ENCODE assay signal across 16 cellular contexts in genomic region chr5:179268966-179269693, GRCh38.
A peak's percentile ranks its signal among the peaks of the same experiment; 100 is the strongest.
DNase-seq lines count a peak whose midpoint lies in the region; ATAC-seq and TF ChIP-seq lines count a peak whose summit lies in the region.
"Had no signal": no experiment of that assay in that cellular context is flagged by ENCODE, and none has a peak within 500 bp of the region (broad histone marks: within the 10 kb centered on the region; RNA-seq: fewer than 3 reads in every experiment).

No MANE protein-coding gene starts in this region.

- H3K4me3 ChIP-seq in H7 (ENCODE audit: insufficient read depth, low read depth, low read length) (no peak overlapping the region), adipocyte (ENCODE audit: low read length) (peak overlapping the region; percentile 28), mesenchymal stem cell (ENCODE audit: insufficient read depth in 1 of 2, low read depth in 1 of 2, low read length in 2 of 2) (peak overlapping the region in 1 of 2 experiments; percentile 34), testis (no peak overlapping the region)
- H3K4me3 ChIP-seq: BLaER1, smooth muscle cell had no signal

- H2AFZ ChIP-seq in mesenchymal stem cell (ENCODE audit: low read depth, low read length): no peak overlapping the region

- H2BK15ac ChIP-seq in mesenchymal stem cell (ENCODE audit: low read depth, poor library complexity, severe bottlenecking): no peak overlapping the region

- intact Hi-C loops in testis (cut with DNase I; ENCODE audit: low total_unique reads): no loop called here

- H2BK12ac ChIP-seq in mesenchymal stem cell (ENCODE audit: low read length in 2 of 2): no peak overlapping the region

- WGBS in mesenchymal stem cell: 94% methylated on average over 12 of the region's 12 CpGs
- WGBS in testis, 2 donors: 82 to 86% methylated on average over 12 of the region's 12 CpGs

- H3K23ac ChIP-seq in mesenchymal stem cell (ENCODE audit: low read length in 2 of 2): no peak overlapping the region

- H3K4me2 ChIP-seq in mesenchymal stem cell (ENCODE audit: low read length, poor library complexity, severe bottlenecking): no peak overlapping the region
- H3K4me2 ChIP-seq: BLaER1 had no signal

- H3K27me3 ChIP-seq in H7 (ENCODE audit: control insufficient read depth, insufficient read depth, low read length): no peaks in the 10 kb centered on the region
- no peaks in the 10 kb centered on the region for H3K27me3 ChIP-seq in adipocyte (replicated peaks; ENCODE audit: control insufficient read depth, insufficient read depth, low read length)
- no peaks in the 10 kb centered on the region for H3K27me3 ChIP-seq in mesenchymal stem cell (ENCODE audit: control insufficient read depth in 1 of 2, insufficient read depth in 1 of 2, low read length in 2 of 2)
- H3K27me3 ChIP-seq in testis: no peaks in the 10 kb centered on the region
- H3K27me3 ChIP-seq: BLaER1 had no signal

- H3K4me1 ChIP-seq in adipocyte (ENCODE audit: control insufficient read depth, insufficient read depth, low read length) (peaks cover 96% of the 10 kb centered on the region), mesenchymal stem cell (ENCODE audit: control insufficient read depth, insufficient read depth, low read depth, low read length) (peaks cover 25% of the 10 kb centered on the region), testis (peaks cover 71% of the 10 kb centered on the region)

- H3K9ac ChIP-seq in adipocyte (ENCODE audit: low read length) (peak overlapping the region; percentile 87), mesenchymal stem cell (ENCODE audit: low read length) (peak overlapping the region; percentile 79)
- H3K9ac ChIP-seq: BLaER1 had no signal

- H4K91ac ChIP-seq in mesenchymal stem cell (ENCODE audit: low read length): peak overlapping the region; percentile 72

- peak overlapping the region in 1 of 2 experiments; percentile 6 for H3K4ac ChIP-seq in mesenchymal stem cell (ENCODE audit: low read depth in 1 of 2, low read length in 2 of 2)

- TF ChIP-seq CTCF in testis (IDR thresholded peaks at IDR 0.05): no peak

- H2AK5ac ChIP-seq in mesenchymal stem cell (ENCODE audit: low read length, severe bottlenecking): no peak overlapping the region

- H3K14ac ChIP-seq in mesenchymal stem cell (ENCODE audit: low read length in 2 of 2): no peak overlapping the region

- H2BK5ac ChIP-seq in mesenchymal stem cell (ENCODE audit: low read depth, low read length, poor library complexity, severe bottlenecking): no peak overlapping the region

- no peak for ATAC-seq in GM19351 (IDR thresholded peaks at IDR 0.05; ENCODE audit: unreplicated experiment)
- ATAC-seq: stimulated activated naive B cell treated with anti-CD40 and anti-IgM and Interleukin-4, amounts not matched to agents 10 μg/mL and 1 μg/mL and 100 μg/mL, for 72 hours had no signal

- H3K9me3 ChIP-seq in adipocyte (ENCODE audit: control insufficient read depth, low read length) (no peaks in the 10 kb centered on the region), mesenchymal stem cell (ENCODE audit: control insufficient read depth, low read length) (no peaks in the 10 kb centered on the region), testis (no peaks in the 10 kb centered on the region)
- H3K9me3 ChIP-seq: BLaER1 had no signal

- peak overlapping the region in 1 of 2 experiments; percentile 0 for H3K18ac ChIP-seq in mesenchymal stem cell (ENCODE audit: low read depth in 1 of 2, low read length in 2 of 2)

- no peak for TF ChIP-seq POLR2A in testis (IDR thresholded peaks at IDR 0.05)

- H2BK120ac ChIP-seq in mesenchymal stem cell (ENCODE audit: low read depth, low read length): no peak overlapping the region

- no peaks in the 10 kb centered on the region for H3K79me1 ChIP-seq in mesenchymal stem cell (replicated peaks; ENCODE audit: low read length, poor library complexity, severe bottlenecking)

- peak; percentile 32 for DNase-seq in H7
- no peak for DNase-seq in adipocyte (ENCODE audit: low read depth)
- no peak for DNase-seq in mesenchymal stem cell
- DNase-seq in testis: peak; percentile 9
- no peak for DNase-seq in NCI-H2196 (lab: John Stamatoyannopoulos, UW; ENCODE audit: unreplicated experiment)
- DNase-seq in occipital lobe (lab: John Stamatoyannopoulos, UW): no peak
- DNase-seq: activated CD4-positive, alpha-beta T cell treated with anti-CD3 and anti-CD28 coated beads, Interleukin-2, amount 50 U/mL, for 1 hour; cerebellar nuclear complex; GOT3; immature natural killer cell; NCI-H1436; SIG-M5; stimulated activated naive B cell treated with anti-CD40 and anti-IgM and Interleukin-4, amounts not matched to agents 10 μg/mL and 1 μg/mL and 100 μg/mL, for 72 hours had no signal

- H4K8ac ChIP-seq in mesenchymal stem cell (ENCODE audit: low read length): peak overlapping the region; percentile 25

- no peak overlapping the region for H3K27ac ChIP-seq in mesenchymal stem cell (ENCODE audit: low read length, poor library complexity, severe bottlenecking)
- no peak overlapping the region for H3K27ac ChIP-seq in testis
- H3K27ac ChIP-seq: BLaER1 had no signal

- H3K36me3 ChIP-seq in H7 (replicated peaks; ENCODE audit: control insufficient read depth, insufficient read depth, low read length) (no peaks in the 10 kb centered on the region), adipocyte (ENCODE audit: control insufficient read depth, insufficient read depth, low read length, severe bottlenecking) (peaks cover 22% of the 10 kb centered on the region), mesenchymal stem cell (ENCODE audit: control insufficient read depth in 1 of 2, insufficient read depth in 2 of 2, low read depth in 1 of 2, low read length in 2 of 2) (peaks cover 0 to 14% of the 10 kb centered on the region in 2 experiments), testis (ENCODE audit: low read depth, missing control alignments) (no peaks in the 10 kb centered on the region)
- H3K36me3 ChIP-seq: BLaER1 had no signal

Comparison
In these comparisons a context has a peak if more than half of its experiments do, and no peak if none do; other contexts are left out.
1. DNase-seq: peak in H7 (single experiment) and testis (single experiment); none in adipocyte (single experiment), mesenchymal stem cell (single experiment), NCI-H2196 (single experiment) and occipital lobe (single experiment).